Comparison of ENCODE assay signal across 25 cellular contexts in the genomic region with DNA sequence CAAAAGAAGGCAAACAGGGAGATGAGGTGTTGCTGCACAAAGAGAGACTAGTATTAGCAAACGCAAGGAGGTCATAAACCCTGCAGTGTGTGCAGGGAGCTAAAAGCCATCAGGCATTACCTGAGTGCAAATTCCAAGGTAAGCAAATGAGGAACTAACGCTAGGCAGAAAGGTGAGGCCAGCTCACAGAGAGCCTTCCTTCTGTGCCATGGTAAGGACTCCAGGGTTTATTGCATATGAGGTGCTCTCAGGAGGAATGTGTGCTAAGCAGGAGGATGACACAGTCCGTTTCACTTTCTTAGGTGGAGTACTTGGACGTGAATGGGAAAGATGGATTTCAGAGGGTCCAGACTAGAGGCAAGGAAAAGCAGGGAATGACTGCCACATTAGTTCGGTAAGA. TPM values are rescaled to one million over a fixed set of nuclear protein-coding genes. Genes with fewer than 3 reads are reported as not detected.
"Had no signal": no experiment of that assay in that cellular context is flagged by ENCODE, and none has a peak within 500 bp of the region (broad histone marks: within the 10 kb centered on the region; RNA-seq: fewer than 3 reads in every experiment).

No MANE protein-coding gene starts in this region.

- H3K4me1 ChIP-seq: foreskin keratinocyte, vagina had no signal

- H3K36me3 ChIP-seq: vagina had no signal

- H3K4me2 ChIP-seq: smooth muscle cell had no signal

- H3K9me3 ChIP-seq: stomach, vagina had no signal

- H3K27ac ChIP-seq: brain microvascular endothelial cell, foreskin keratinocyte, stomach, vagina had no signal

- H3K4me3 ChIP-seq: smooth muscle cell, stomach, vagina had no signal

- H3K27me3 ChIP-seq: brain microvascular endothelial cell, stomach, vagina had no signal

- ATAC-seq: activated naive CD4-positive, alpha-beta T cell treated with anti-CD3 and anti-CD28 coated beads, Interleukin-2, amount 50 U/mL, for 72 hours; activated T-helper 17 cell treated with anti-CD3 and anti-CD28 coated beads, Interleukin-2, amount 50 U/mL, for 72 hours; foreskin keratinocyte; naive thymus-derived CD8-positive, alpha-beta T cell; sciatic nerve; stimulated activated memory B cell treated with anti-CD40 and anti-IgM and Interleukin-4, amounts not matched to agents 10 μg/mL and 1 μg/mL and 100 μg/mL, for 72 hours had no signal

- DNase-seq: activated CD4-positive, alpha-beta T cell treated with anti-CD3 and anti-CD28 coated beads for 1 hour; activated T-cell treated with anti-CD3 and anti-CD28 coated beads, Interleukin-2, amount 50 U/mL, for 1 hour; aorta; brain microvascular endothelial cell; caudate nucleus; hypothalamus; mesenchymal stem cell; naive thymus-derived CD8-positive, alpha-beta T cell; stimulated activated CD4-positive, alpha-beta T cell treated with anti-CD3 and anti-CD28 coated beads, Interleukin-15, amount 100 ng/mL, for 24 hours; stomach; T-helper 9 cell; trophoblast cell had no signal

RNA-seq across cellular contexts. Expression of gene MYBPHL, which starts 44.6 kb away (rescaled TPM):
- total RNA-seq: activated naive CD4-positive, alpha-beta T cell treated with anti-CD3 and anti-CD28 coated beads, Interleukin-2, amount 50 U/mL, for 72 hours; activated T-helper 17 cell treated with anti-CD3 and anti-CD28 coated beads, Interleukin-2, amount 50 U/mL, for 72 hours; aorta; epithelial cell of proximal tubule; lower leg skin; naive thymus-derived CD8-positive, alpha-beta T cell; osteoblast; renal cortical epithelial cell; smooth muscle cell; stomach; T-helper 1 cell treated with Interleukin-12 subunit alpha and Interleukin-12 subunit beta and Interleukin-4 antibody, amounts not matched to agents 30 ng/mL and 1 ng/mL, for 36 hours; temporal lobe; vagina had no signal
- polyA plus RNA-seq: aorta; naive thymus-derived CD8-positive, alpha-beta T cell; smooth muscle cell had no signal
